Comparison of ENCODE assay signal across 8 cellular contexts in the genomic region with DNA sequence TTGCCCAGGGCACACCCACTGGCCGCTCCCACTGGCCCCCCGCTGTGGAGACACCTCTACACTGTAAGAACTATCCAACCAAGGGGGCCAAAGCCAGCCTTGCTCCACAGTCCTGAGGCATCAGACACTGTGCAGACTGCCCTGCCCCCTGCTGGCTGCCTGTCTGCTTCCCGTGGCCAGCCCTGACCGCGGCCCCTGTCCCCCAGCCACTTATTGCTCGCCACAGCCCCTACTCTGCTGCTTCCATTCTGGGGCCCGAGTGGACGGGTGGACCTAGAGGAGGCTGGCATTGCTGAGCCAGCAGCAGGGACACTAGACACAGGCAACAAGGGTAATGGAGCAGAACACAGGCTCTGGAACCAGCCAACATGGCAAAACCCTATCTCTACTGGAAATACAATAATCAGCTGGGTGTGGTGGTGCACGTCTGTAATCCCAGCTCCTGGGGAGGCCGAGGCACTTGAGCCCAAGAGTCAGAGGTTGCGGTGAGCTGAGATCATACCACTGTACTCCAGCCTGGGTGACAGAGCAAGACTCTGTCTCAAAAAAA. TPM values are rescaled to one million over a fixed set of nuclear protein-coding genes. Genes with fewer than 3 reads are reported as not detected.
DNase-seq lines count a peak whose midpoint lies in the region; ATAC-seq and TF ChIP-seq lines count a peak whose summit lies in the region.

No MANE protein-coding gene starts in this region.

- intact Hi-C loops in vagina (cut with DNase I), result loop anchor here (10.0 kb wide), 1 partner anchor 256 kb away; no protein-coding TSS in a partner anchor

- H3K9me3 ChIP-seq in vagina, result no peaks in the 10 kb centered on the region

- H3K36me3 Mint-ChIP-seq in neural crest cell (ENCODE audit: low read depth), result no peaks in the 10 kb centered on the region

- H3K4me3 ChIP-seq in vagina, result no peak overlapping the region

- H3K27ac ChIP-seq in vagina, result no peak overlapping the region

- H3K9me3 Mint-ChIP-seq in neural crest cell, result no peaks in the 10 kb centered on the region

- no peak overlapping the region for H3K4me3 Mint-ChIP-seq in neural crest cell

- DNase-seq in GM10248 (ENCODE audit: extremely low spot score), result peak; percentile 75
- peak; percentile 24 for DNase-seq in HT1080 (ENCODE audit: low read depth)
- DNase-seq in activated CD4-positive, alpha-beta T cell treated with anti-CD3 and anti-CD28 coated beads, Interleukin-2, amount 50 U/mL, for 1 hour, result peak; percentile 40
- peak; percentile 81 to 87 for DNase-seq in erythroblast (lab: John Stamatoyannopoulos, UW)
- DNase-seq in neural crest cell (ENCODE audit: low read depth, low spot score), result peak; percentile 42
- no peak for DNase-seq in vagina (ENCODE audit: extremely low spot score in 2 of 2)
- DNase-seq in NCI-H2107 treated with DMSO at 0.1 percent for 48 hours (lab: John Stamatoyannopoulos, UW; ENCODE audit: unreplicated experiment), result no peak

- no peak for ATAC-seq in GM18909 (IDR thresholded peaks at IDR 0.05; ENCODE audit: poor library complexity, unreplicated experiment)

- CTCF ChIA-PET in GM10248 (lab: Yijun Ruan, JAX), result interaction anchor here (0.7 to 7.5 kb wide), 13 partner anchors 12 to 198 kb away, joined by 3 to 51 read pairs (median 6); a partner anchor contains a TSS

- no peaks in the 10 kb centered on the region for H3K4me1 Mint-ChIP-seq in neural crest cell

- H3K27ac Mint-ChIP-seq in neural crest cell (ENCODE audit: unreplicated experiment), result no peak overlapping the region

- TF ChIP-seq CTCF in GM10248 (IDR thresholded peaks at IDR 0.05; ENCODE audit: control extremely low read depth, extremely low read depth, low read depth, missing control alignments) (peak; percentile 73), neural crest cell (conservative IDR thresholded peaks at IDR 0.05) (peak; percentile 63), vagina (IDR thresholded peaks at IDR 0.05) (peak in 2 of 3 experiments; percentile 16 to 32)

- POLR2A ChIA-PET in GM10248 (lab: Yijun Ruan, JAX), result no interaction called here

- H3K27me3 ChIP-seq in vagina, result no peaks in the 10 kb centered on the region

- TF ChIP-seq POLR2A in erythroblast (IDR thresholded peaks at IDR 0.05; ENCODE audit: low read length) (no peak), vagina (IDR thresholded peaks at IDR 0.05) (no peak)

- no peaks in the 10 kb centered on the region for H3K4me1 ChIP-seq in vagina

- H3K27me3 Mint-ChIP-seq in neural crest cell (ENCODE audit: low read depth), result no peaks in the 10 kb centered on the region

- no peaks in the 10 kb centered on the region for H3K36me3 ChIP-seq in vagina

RNA-seq across cellular contexts. Expression of a gene that starts 19.7 kb away (rescaled TPM):
- total RNA-seq in HT1080 (2014; rRNA removed; shearing (Covaris generic)), result 1.3 and 2.0 TPM in 2 replicates
- polyA plus RNA-seq in HT1080 (2015; cell fraction: cytosol; rRNA removed), result 0.15 and 0.46 TPM in 2 replicates
- polyA plus RNA-seq in HT1080 (2015; cell fraction: nucleus; rRNA removed), result 2.3 and 4.8 TPM in 2 replicates
- total RNA-seq in neural crest cell (21.2 and 22.8 TPM in 2 replicates), vagina (9.8 TPM)

Comparison
In these comparisons a context has a peak if more than half of its experiments do, and no peak if none do; other contexts are left out.
1. DNase-seq: peak in GM10248 (single experiment), HT1080 (single experiment), activated CD4-positive, alpha-beta T cell treated with anti-CD3 and anti-CD28 coated beads, Interleukin-2, amount 50 U/mL, for 1 hour (single experiment), erythroblast (2 of 2) and neural crest cell (single experiment); none in vagina (0 of 2) and NCI-H2107 treated with DMSO at 0.1 percent for 48 hours (single experiment).
2. Peak in every context shown above with its lines, with median percentiles within 50 percentile points of each other: CTCF ChIP-seq.